ENCODE assay signal across 8 cellular contexts in the genomic region with DNA sequence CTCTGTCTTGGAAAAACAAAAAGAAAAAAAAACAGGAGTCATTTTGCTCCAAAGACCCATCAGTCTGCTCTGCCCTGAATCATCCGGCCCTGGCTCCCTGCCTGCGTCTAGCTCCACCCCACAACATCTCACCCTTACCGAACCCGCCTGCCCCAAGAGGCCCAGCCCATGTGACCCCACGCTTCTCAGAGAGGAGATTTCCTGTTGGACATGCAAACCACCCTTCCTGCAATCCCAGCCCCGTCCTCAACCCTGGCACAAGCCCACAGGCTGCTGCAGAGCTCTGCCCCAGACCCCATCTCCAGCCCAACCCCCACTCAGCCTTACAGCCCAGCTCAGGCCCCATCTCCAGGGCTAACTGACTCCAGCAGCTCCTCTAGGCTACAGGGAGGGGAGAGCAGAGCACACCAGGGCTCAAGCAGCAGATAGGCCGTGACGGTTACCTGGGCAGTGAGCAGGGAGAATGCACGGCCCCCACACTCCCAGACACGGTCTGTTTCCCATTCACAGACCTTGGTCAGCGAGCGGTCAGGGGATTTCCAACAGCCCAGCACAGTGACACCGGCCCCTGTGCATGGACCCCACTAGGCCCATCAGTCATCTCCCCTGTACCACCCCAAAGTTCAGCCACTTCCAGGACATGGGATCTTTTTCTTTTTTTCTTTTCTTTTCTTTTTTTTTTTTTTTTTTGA.
DNase-seq lines count a peak whose midpoint lies in the region; ATAC-seq, FAIRE-seq and TF ChIP-seq lines count a peak whose summit lies in the region.

No MANE protein-coding gene starts in this region.

- H3K36me3 Mint-ChIP-seq in T-helper 17 cell (ENCODE audit: low read depth) = no peaks in the 10 kb centered on the region

- TF ChIP-seq CTCF in DOHH2 (IDR thresholded peaks at IDR 0.05; ENCODE audit: low read depth, low read length, poor library complexity, severe bottlenecking) (no peak), bronchial epithelial cell (IDR thresholded peaks at IDR 0.05; ENCODE audit: insufficient read depth, low read length, severe bottlenecking) (no peak)

- peak overlapping the region; percentile 16; the same call in 1 of the 2 replicates for H3K27ac ChIP-seq in DOHH2 (ENCODE audit: low read depth, low read length)

- FAIRE-seq in bronchial epithelial cell (lab: Jason Lieb, UNC) = no peak

- peak; percentile 67 for ATAC-seq in GM21576 (IDR thresholded peaks at IDR 0.05; ENCODE audit: unreplicated experiment)
- ATAC-seq in T-helper 17 cell = no peak

- H3K27me3 ChIP-seq in DOHH2 (ENCODE audit: control insufficient read depth, low read length) (no peaks in the 10 kb centered on the region), MG63 (no peaks in the 10 kb centered on the region), bronchial epithelial cell (ENCODE audit: control insufficient read depth, insufficient read depth, low read length) (no peaks in the 10 kb centered on the region)

- peaks cover 20% of the 10 kb centered on the region for H3K4me1 ChIP-seq in DOHH2 (ENCODE audit: control insufficient read depth, low read length)

- H3K36me3 ChIP-seq in DOHH2 (ENCODE audit: control insufficient read depth, low read length) (peaks cover 15% of the 10 kb centered on the region), MG63 (peaks cover under 1% of the 10 kb centered on the region; the same call in 1 of the 2 replicates), bronchial epithelial cell (ENCODE audit: control insufficient read depth, insufficient read depth, low read length) (peaks cover 6% of the 10 kb centered on the region)

- H3F3A ChIP-seq in DOHH2 (ENCODE audit: control insufficient read depth, insufficient read depth) = no peaks in the 10 kb centered on the region

- no peaks in the 10 kb centered on the region for H3K9me2 ChIP-seq in DOHH2 (replicated peaks; ENCODE audit: control insufficient read depth, low read length)

- H4K20me1 ChIP-seq in DOHH2 (ENCODE audit: control insufficient read depth, insufficient read depth, low read depth, low read length) = no peaks in the 10 kb centered on the region

- no peaks in the 10 kb centered on the region for H3K27me3 Mint-ChIP-seq in T-helper 17 cell

- DNase-seq in MG63 (peak; percentile 92), bronchial epithelial cell (ENCODE audit: low read depth) (peak; percentile 85), kidney tubule cell (ENCODE audit: low spot score) (peak; percentile 99), stromal cell of bone marrow (ENCODE audit: low read depth) (peak; percentile 93), cerebellar nuclear complex (lab: John Stamatoyannopoulos, UW) (no peak), T-helper 17 cell (no peak)

- peak overlapping the region; percentile 49 for H3K4me2 ChIP-seq in DOHH2 (ENCODE audit: low read length)

- H3K4me3 ChIP-seq in DOHH2 (ENCODE audit: low read length) = no peak overlapping the region
- no peak overlapping the region for H3K4me3 ChIP-seq in MG63
- H3K4me3 ChIP-seq in bronchial epithelial cell (ENCODE audit: low read depth, low read length) = no peak overlapping the region

- H3K4me1 Mint-ChIP-seq in T-helper 17 cell = no peaks in the 10 kb centered on the region

- no peak overlapping the region for H3K4me3 Mint-ChIP-seq in T-helper 17 cell

- no peak overlapping the region for H3K27ac Mint-ChIP-seq in T-helper 17 cell

- H3K79me2 ChIP-seq in DOHH2 (ENCODE audit: control insufficient read depth, low read length) = no peaks in the 10 kb centered on the region

- H3K9me3 ChIP-seq in DOHH2 (ENCODE audit: control insufficient read depth, insufficient read depth, low read length) (no peaks in the 10 kb centered on the region), MG63 (no peaks in the 10 kb centered on the region), T-helper 17 cell (ENCODE audit: control insufficient read depth, low read length, poor library complexity, severe bottlenecking) (no peaks in the 10 kb centered on the region)

Comparison
In these comparisons a context has a peak if more than half of its experiments do, and no peak if none do; other contexts are left out.
1. DNase-seq: peak in MG63 (single experiment), bronchial epithelial cell (single experiment), kidney tubule cell (single experiment) and stromal cell of bone marrow (single experiment); none in cerebellar nuclear complex (0 of 2) and T-helper 17 cell (0 of 3).